ENCODE assay signal across 33 cellular contexts in the genomic region with DNA sequence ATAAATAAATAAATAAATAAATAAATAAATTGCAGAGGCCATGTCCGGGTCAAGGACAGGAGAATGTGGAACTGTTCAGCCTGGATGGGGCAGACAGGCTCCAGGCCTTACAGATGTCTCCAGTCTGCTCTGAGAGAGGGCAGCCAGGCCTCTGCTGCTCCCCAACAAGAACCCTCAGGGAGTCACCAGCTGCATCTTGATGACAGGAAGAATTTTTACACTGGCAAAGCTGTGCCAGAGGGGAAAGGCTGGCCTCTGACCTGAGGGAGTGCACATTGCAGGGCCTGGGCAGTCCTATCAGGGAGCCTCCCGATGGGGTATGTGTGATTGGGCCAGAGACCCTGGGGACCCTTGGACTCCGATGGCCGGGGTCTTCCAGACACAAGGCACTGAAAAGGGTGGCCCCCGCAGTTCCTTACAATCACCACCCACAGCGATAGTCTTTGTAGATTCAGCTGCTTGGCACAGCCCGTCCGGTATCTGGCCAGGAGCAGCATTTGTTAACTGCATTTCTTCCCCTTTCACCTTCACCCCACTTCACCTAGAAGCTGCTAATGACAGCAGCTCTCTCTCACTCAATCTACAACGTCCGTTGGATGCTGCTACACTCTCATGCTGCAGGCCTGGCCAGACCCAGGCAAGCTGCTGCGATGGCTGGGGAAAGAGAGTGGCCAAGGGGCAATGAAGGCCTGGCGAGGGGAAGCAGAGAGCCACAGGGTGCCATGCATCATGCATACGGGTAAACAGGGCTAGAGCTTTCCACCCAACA. TPM values are rescaled to one million over a fixed set of nuclear protein-coding genes. Genes with fewer than 3 reads are reported as not detected.
"Had no signal": no experiment of that assay in that cellular context is flagged by ENCODE, and none has a peak within 500 bp of the region (broad histone marks: within the 10 kb centered on the region; RNA-seq: fewer than 3 reads in every experiment).

No MANE protein-coding gene starts in this region.

- H3K9me3 ChIP-seq: colonic mucosa, gastroesophageal sphincter, lower lobe of right lung, right lobe of liver, thyroid gland, upper lobe of left lung had no signal

- H3K4me1 Mint-ChIP-seq: activated naive CD4-positive, alpha-beta T cell treated with anti-CD3 and anti-CD28 coated beads, Interleukin-2, amount 50 U/mL, for 24 hours; immature natural killer cell; naive thymus-derived CD8-positive, alpha-beta T cell; neural crest cell had no signal

- H3K36me3 ChIP-seq: gastroesophageal sphincter, lower lobe of right lung, thyroid gland, upper lobe of left lung had no signal

- H3K4me3 ChIP-seq: colonic mucosa, gastroesophageal sphincter, lower lobe of right lung, right lobe of liver, skin epidermis, thyroid gland, upper lobe of left lung had no signal

- ATAC-seq: gastroesophageal sphincter; lower lobe of right lung; naive thymus-derived CD8-positive, alpha-beta T cell; right lobe of liver; stimulated activated effector memory CD8-positive, alpha-beta T cell treated with anti-CD3 and anti-CD28 coated beads, Interleukin-12 subunit alpha, Interleukin-12 subunit beta, amount 100 ng/mL, for 72 hours had no signal

- DNase-seq: activated CD4-positive, alpha-beta T cell treated with anti-CD3 and anti-CD28 coated beads for 48 hours; activated CD4-positive, alpha-beta T cell treated with anti-CD3 and anti-CD28 coated beads, Interleukin-2, amount 50 U/mL, for 48 hours; activated CD8-positive, alpha-beta memory T cell treated with anti-CD3 and anti-CD28 coated beads for 24 hours; activated CD8-positive, alpha-beta memory T cell treated with anti-CD3 and anti-CD28 coated beads, Interleukin-2, amount 50 U/mL, for 4 hours; activated T-cell treated with anti-CD3 and anti-CD28 coated beads, Interleukin-2, amount 50 U/mL, for 24 hours; anterior cingulate cortex; cerebellar nuclear complex; colonic mucosa; effector memory CD4-positive, alpha-beta T cell; hypothalamus; immature natural killer cell; kidney; lower lobe of right lung; mesenchymal stem cell; naive thymus-derived CD8-positive, alpha-beta T cell; posterior cingulate gyrus; right lobe of liver; stimulated activated CD4-positive, alpha-beta T cell treated with anti-CD3 and anti-CD28 coated beads, Interleukin-4, amount 100 ng/mL, for 24 hours; T-helper 1 cell; thyroid gland; upper lobe of left lung had no signal

- H3K9me3 Mint-ChIP-seq: activated naive CD4-positive, alpha-beta T cell treated with anti-CD3 and anti-CD28 coated beads, Interleukin-2, amount 50 U/mL, for 24 hours; activated T-cell treated with anti-CD3 and anti-CD28 coated beads, Interleukin-2, amount 50 U/mL, for 24 hours; immature natural killer cell; naive thymus-derived CD8-positive, alpha-beta T cell; neural crest cell; stimulated activated effector memory CD8-positive, alpha-beta T cell treated with anti-CD3 and anti-CD28 coated beads, Interleukin-12 subunit alpha, Interleukin-12 subunit beta, amount 100 ng/mL, for 72 hours; stimulated activated naive CD8-positive, alpha-beta T cell treated with anti-CD3 and anti-CD28 coated beads, Interleukin-15, Interleukin-2, amounts not matched to agents 100 ng/mL and 50 ng/mL, for 24 hours had no signal

- H3K27me3 Mint-ChIP-seq: activated naive CD4-positive, alpha-beta T cell treated with anti-CD3 and anti-CD28 coated beads, Interleukin-2, amount 50 U/mL, for 24 hours; activated T-cell treated with anti-CD3 and anti-CD28 coated beads, Interleukin-2, amount 50 U/mL, for 24 hours; stimulated activated naive CD8-positive, alpha-beta T cell treated with anti-CD3 and anti-CD28 coated beads, Interleukin-15, Interleukin-2, amounts not matched to agents 100 ng/mL and 50 ng/mL, for 24 hours had no signal

- H3K27me3 ChIP-seq: colonic mucosa, gastroesophageal sphincter, right lobe of liver, thyroid gland, upper lobe of left lung had no signal

- H3K27ac Mint-ChIP-seq: activated naive CD4-positive, alpha-beta T cell treated with anti-CD3 and anti-CD28 coated beads, Interleukin-2, amount 50 U/mL, for 24 hours; activated T-cell treated with anti-CD3 and anti-CD28 coated beads, Interleukin-2, amount 50 U/mL, for 24 hours; immature natural killer cell; naive thymus-derived CD8-positive, alpha-beta T cell; stimulated activated effector memory CD8-positive, alpha-beta T cell treated with anti-CD3 and anti-CD28 coated beads, Interleukin-12 subunit alpha, Interleukin-12 subunit beta, amount 100 ng/mL, for 72 hours; stimulated activated naive CD8-positive, alpha-beta T cell treated with anti-CD3 and anti-CD28 coated beads, Interleukin-15, Interleukin-2, amounts not matched to agents 100 ng/mL and 50 ng/mL, for 24 hours had no signal

- H3K4me3 Mint-ChIP-seq: activated naive CD4-positive, alpha-beta T cell treated with anti-CD3 and anti-CD28 coated beads, Interleukin-2, amount 50 U/mL, for 24 hours; activated T-cell treated with anti-CD3 and anti-CD28 coated beads, Interleukin-2, amount 50 U/mL, for 24 hours; immature natural killer cell; naive thymus-derived CD8-positive, alpha-beta T cell; neural crest cell; stimulated activated effector memory CD8-positive, alpha-beta T cell treated with anti-CD3 and anti-CD28 coated beads, Interleukin-12 subunit alpha, Interleukin-12 subunit beta, amount 100 ng/mL, for 72 hours; stimulated activated naive CD8-positive, alpha-beta T cell treated with anti-CD3 and anti-CD28 coated beads, Interleukin-15, Interleukin-2, amounts not matched to agents 100 ng/mL and 50 ng/mL, for 24 hours had no signal

- H3K27ac ChIP-seq: colonic mucosa, gastroesophageal sphincter, lower lobe of right lung, skin epidermis, thyroid gland, upper lobe of left lung had no signal

- H3K4me1 ChIP-seq: gastroesophageal sphincter, lower lobe of right lung, thyroid gland, upper lobe of left lung had no signal

RNA-seq across cellular contexts. Expression of a gene that starts 8.1 kb away (rescaled TPM):
- total RNA-seq: bronchial epithelial cell; dermis microvascular lymphatic vessel endothelial cell; endothelial cell of umbilical vein; fibroblast of lung; fibroblast of villous mesenchyme; kidney; lower lobe of right lung; naive thymus-derived CD8-positive, alpha-beta T cell; neural crest cell; osteoblast had no signal
- polyA plus RNA-seq: endothelial cell of umbilical vein; fibroblast of lung; immature natural killer cell; naive thymus-derived CD8-positive, alpha-beta T cell had no signal

RNA-seq across cellular contexts. Expression of a gene that starts 56.9 kb away (rescaled TPM):
- total RNA-seq: bronchial epithelial cell; endothelial cell of umbilical vein; naive thymus-derived CD8-positive, alpha-beta T cell had no signal
- polyA plus RNA-seq: immature natural killer cell; naive thymus-derived CD8-positive, alpha-beta T cell had no signal
